Comparison of ENCODE assay signal across 23 cellular contexts in the genomic region with DNA sequence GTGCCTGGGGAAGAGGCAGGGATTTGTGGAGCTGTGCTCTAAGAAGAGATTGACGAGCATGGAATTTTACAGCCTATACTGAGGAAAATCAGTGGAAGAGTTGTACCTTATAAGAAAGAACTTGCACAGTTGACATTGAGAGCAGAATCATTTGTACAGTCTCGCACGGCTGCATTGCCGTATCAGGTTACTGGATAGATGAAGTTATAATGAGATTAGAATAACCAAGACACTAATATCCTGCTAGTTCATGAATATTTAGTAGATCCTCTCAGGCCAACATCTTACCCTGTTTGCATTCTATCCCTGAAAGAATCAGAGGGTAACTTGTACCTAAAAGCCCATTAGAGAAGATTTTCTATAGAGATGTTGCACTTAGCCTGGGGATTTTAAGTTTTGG.
"Had no signal": no experiment of that assay in that cellular context is flagged by ENCODE, and none has a peak within 500 bp of the region (broad histone marks: within the 10 kb centered on the region; RNA-seq: fewer than 3 reads in every experiment).

No MANE protein-coding gene starts in this region.

- H3K27ac ChIP-seq: colonic mucosa, dorsolateral prefrontal cortex, esophagus squamous epithelium, gastrocnemius medialis, stomach, transverse colon, uterus, WERI-Rb-1 had no signal

- H3K36me3 Mint-ChIP-seq: activated naive CD8-positive, alpha-beta T cell; stimulated activated effector memory CD8-positive, alpha-beta T cell treated with anti-CD3 and anti-CD28 coated beads, Interleukin-12 subunit alpha, Interleukin-12 subunit beta, amount 100 ng/mL, for 72 hours had no signal

- H3K9me3 ChIP-seq: colonic mucosa, esophagus squamous epithelium, gastrocnemius medialis, mucosa of descending colon, stomach, transverse colon, uterus had no signal

- H3K4me1 ChIP-seq: colonic mucosa, esophagus squamous epithelium, gastrocnemius medialis, stomach, transverse colon, uterus had no signal

- H3K9me3 Mint-ChIP-seq: activated T-cell treated with anti-CD3 and anti-CD28 coated beads, Interleukin-2, amount 50 U/mL, for 24 hours; activated T-helper 17 cell treated with anti-CD3 and anti-CD28 coated beads, Interleukin-2, amount 50 U/mL, for 72 hours; neural crest cell; stimulated activated effector memory CD8-positive, alpha-beta T cell treated with anti-CD3 and anti-CD28 coated beads, Interleukin-12 subunit alpha, Interleukin-12 subunit beta, amount 100 ng/mL, for 72 hours had no signal

- H3K4me3 Mint-ChIP-seq: activated naive CD8-positive, alpha-beta T cell; activated T-cell treated with anti-CD3 and anti-CD28 coated beads, Interleukin-2, amount 50 U/mL, for 24 hours; activated T-helper 17 cell treated with anti-CD3 and anti-CD28 coated beads, Interleukin-2, amount 50 U/mL, for 72 hours; effector memory CD8-positive, alpha-beta T cell; neural crest cell; stimulated activated effector memory CD8-positive, alpha-beta T cell treated with anti-CD3 and anti-CD28 coated beads, Interleukin-12 subunit alpha, Interleukin-12 subunit beta, amount 100 ng/mL, for 72 hours had no signal

- H3K27ac Mint-ChIP-seq: activated naive CD8-positive, alpha-beta T cell; activated T-cell treated with anti-CD3 and anti-CD28 coated beads, Interleukin-2, amount 50 U/mL, for 24 hours; activated T-helper 17 cell treated with anti-CD3 and anti-CD28 coated beads, Interleukin-2, amount 50 U/mL, for 72 hours; effector memory CD8-positive, alpha-beta T cell; stimulated activated effector memory CD8-positive, alpha-beta T cell treated with anti-CD3 and anti-CD28 coated beads, Interleukin-12 subunit alpha, Interleukin-12 subunit beta, amount 100 ng/mL, for 72 hours had no signal

- DNase-seq: activated CD4-positive, alpha-beta T cell treated with anti-CD3 and anti-CD28 coated beads for 1 hour; activated CD4-positive, alpha-beta T cell treated with anti-CD3 and anti-CD28 coated beads, Interleukin-2, amount 50 U/mL, for 1 hour; activated CD8-positive, alpha-beta memory T cell treated with anti-CD3 and anti-CD28 coated beads, Interleukin-2, amount 50 U/mL, for 4 hours; activated naive CD4-positive, alpha-beta T cell; activated T-cell treated with anti-CD3 and anti-CD28 coated beads, Interleukin-2, amount 50 U/mL, for 24 hours; colonic mucosa; dorsolateral prefrontal cortex; effector memory CD8-positive, alpha-beta T cell; esophagus squamous epithelium; gastrocnemius medialis; mucosa of descending colon; occipital lobe; small intestine; stimulated activated CD4-positive, alpha-beta T cell treated with anti-CD3 and anti-CD28 coated beads, Interleukin-2, amount 100 ng/mL, for 24 hours; stomach; transverse colon; uterus; WERI-Rb-1 had no signal

- H3K4me1 Mint-ChIP-seq: activated T-helper 17 cell treated with anti-CD3 and anti-CD28 coated beads, Interleukin-2, amount 50 U/mL, for 72 hours; stimulated activated effector memory CD8-positive, alpha-beta T cell treated with anti-CD3 and anti-CD28 coated beads, Interleukin-12 subunit alpha, Interleukin-12 subunit beta, amount 100 ng/mL, for 72 hours had no signal

- H3K36me3 ChIP-seq: colonic mucosa, esophagus squamous epithelium, gastrocnemius medialis, stomach, transverse colon, uterus, WERI-Rb-1 had no signal

- H3K4me3 ChIP-seq: colonic mucosa, dorsolateral prefrontal cortex, esophagus squamous epithelium, gastrocnemius medialis, mucosa of descending colon, stomach, transverse colon, uterus had no signal

- ATAC-seq: activated T-helper 17 cell treated with anti-CD3 and anti-CD28 coated beads, Interleukin-2, amount 50 U/mL, for 72 hours; effector memory CD8-positive, alpha-beta T cell; gastrocnemius medialis; mucosa of descending colon; sciatic nerve; stimulated activated effector memory CD8-positive, alpha-beta T cell treated with anti-CD3 and anti-CD28 coated beads, Interleukin-12 subunit alpha, Interleukin-12 subunit beta, amount 100 ng/mL, for 72 hours had no signal

- H3K27me3 ChIP-seq: colonic mucosa, gastrocnemius medialis, uterus had no signal
